In the genomic region with DNA sequence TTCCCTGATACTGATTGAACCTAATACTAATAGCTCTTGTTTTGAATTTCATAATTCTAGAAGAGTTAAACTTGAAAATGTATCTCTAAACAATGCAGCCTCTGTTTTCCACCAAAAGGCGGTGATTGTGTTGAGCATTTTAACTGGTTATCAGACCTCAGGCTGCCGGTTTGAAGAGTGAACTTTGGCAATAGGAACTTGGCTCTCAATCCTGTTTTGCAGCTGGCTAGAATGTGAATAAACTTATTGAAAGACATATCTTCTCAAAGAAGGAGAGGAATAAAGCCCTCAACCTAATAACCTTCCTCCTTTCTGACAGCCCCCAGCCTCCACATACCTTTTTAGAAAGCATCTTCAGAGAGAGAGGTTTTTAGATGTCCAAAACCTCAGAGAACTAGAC, we compare ENCODE assay signal across 15 cellular contexts.
A peak's percentile ranks its signal among the peaks of the same experiment; 100 is the strongest.
DNase-seq lines count a peak whose midpoint lies in the region; ATAC-seq, FAIRE-seq and TF ChIP-seq lines count a peak whose summit lies in the region.
"Had no signal": no experiment of that assay in that cellular context is flagged by ENCODE, and none has a peak within 500 bp of the region (broad histone marks: within the 10 kb centered on the region; RNA-seq: fewer than 3 reads in every experiment).

No MANE protein-coding gene starts in this region.

- 66% methylated on average over 2 of the region's 2 CpGs for WGBS in esophagus muscularis mucosa

- peak; percentile 46 for DNase-seq in NCI-H1048 (lab: John Stamatoyannopoulos, UW)
- DNase-seq in esophagus muscularis mucosa (ENCODE audit: extremely low spot score) = no peak
- no peak for DNase-seq in left colon
- peak in 8 of 49 donors; percentile 12 to 43 (median 26) for DNase-seq in substantia nigra (lab: John Stamatoyannopoulos, UW)
- DNase-seq in GM12892 (ENCODE audit: insufficient read length) = no peak
- no peak for DNase-seq in NCI-H774 (lab: John Stamatoyannopoulos, UW)
- DNase-seq: activated CD4-positive, alpha-beta T cell treated with anti-CD3 and anti-CD28 coated beads for 48 hours; activated T-cell treated with anti-CD3 and anti-CD28 coated beads, Interleukin-2, amount 50 U/mL, for 24 hours; left lung; MM.1S; NCI-H2107 had no signal

- no peaks in the 10 kb centered on the region for H3K27me3 ChIP-seq in esophagus muscularis mucosa
- H3K27me3 ChIP-seq: left lung, neutrophil had no signal

- no peaks in the 10 kb centered on the region for H3K9me3 ChIP-seq in esophagus muscularis mucosa
- H3K9me3 ChIP-seq: left lung, neutrophil had no signal

- ATAC-seq in left colon (peak; percentile 78), HG02973 (IDR thresholded peaks at IDR 0.05; ENCODE audit: unreplicated experiment) (no peak), GM18861 (IDR thresholded peaks at IDR 0.05; ENCODE audit: unreplicated experiment) (no peak)
- ATAC-seq: left lung had no signal

- no peak overlapping the region for H3K4me3 ChIP-seq in esophagus muscularis mucosa
- H3K4me3 ChIP-seq: left lung had no signal

- TF ChIP-seq CTCF in esophagus muscularis mucosa (IDR thresholded peaks at IDR 0.05) = no peak

- peaks cover 7 to 18% (median 14%) of the 10 kb centered on the region in 4 donors for H3K4me1 ChIP-seq in esophagus muscularis mucosa

- H3K27ac ChIP-seq in esophagus muscularis mucosa (replicated peaks in 1 of 4) (peak overlapping the region in 3 of 4 donors; percentile 2 to 44 (median 12)), substantia nigra (ENCODE audit: low read depth, low read length, poor library complexity, severe bottlenecking) (peak overlapping the region; percentile 54)
- H3K27ac ChIP-seq: neutrophil, RWPE1 had no signal

- no peaks in the 10 kb centered on the region for H3K36me3 ChIP-seq in esophagus muscularis mucosa
- H3K36me3 ChIP-seq: left lung, neutrophil had no signal

- TF ChIP-seq POLR2A in esophagus muscularis mucosa (IDR thresholded peaks at IDR 0.05; ENCODE audit: low read depth) (no peak), GM12892 (IDR thresholded peaks at IDR 0.05; ENCODE audit: low read depth, low read length) (no peak)

- TF ChIP-seq EP300 in esophagus muscularis mucosa (IDR thresholded peaks at IDR 0.05) = no peak

- intact Hi-C loops in esophagus muscularis mucosa (cut with DNase I) = no loop called here
- intact Hi-C loops in left colon (cut with DNase I, micrococcal nuclease) = no loop called here

- FAIRE-seq in GM12892 (lab: Jason Lieb, UNC) = no peak
